ENCODE assay signal across 1 cellular context in genomic region chr2:42944744-42945415, GRCh38.
A peak's percentile ranks its signal among the peaks of the same experiment; 100 is the strongest.
TF ChIP-seq lines count a peak whose summit lies in the region.

No MANE protein-coding gene starts in this region.

TF ChIP-seq in K562, 482 proteins besides CTCF, POLR2A, EP300 and RAD21 (continued from another document):
- TF ChIP-seq ZNF609 (CRISPR knock-in tag; IDR thresholded peaks at IDR 0.05; ENCODE audit: borderline replicate concordance) (no peak), SIX5 (IDR thresholded peaks at IDR 0.05; ENCODE audit: borderline replicate concordance in 1 of 2, insufficient read depth in 1 of 2, low read depth in 1 of 2, low read length in 2 of 2) (peak; percentile 55 to 70; a peak in 3 of 4 replicates), SREBF2 (CRISPR knock-in tag; IDR thresholded peaks at IDR 0.05) (no peak), HCFC1 (IDR thresholded peaks at IDR 0.05; ENCODE audit: low read depth, low read length) (peak; percentile 88), ARID3A (IDR thresholded peaks at IDR 0.05; ENCODE audit: borderline replicate concordance, low read depth, low read length) (no peak), ZNF561 (CRISPR knock-in tag; conservative IDR thresholded peaks at IDR 0.05) (no peak), DDX20 (tag; IDR thresholded peaks at IDR 0.05; ENCODE audit: low read depth) (no peak), TBL1XR1 (IDR thresholded peaks at IDR 0.05; ENCODE audit: low read length in 2 of 2) (0 out of 4 replicates have a peak, but pooled peaks of 1 of the 2 experiments have one; percentile 25), ZNF586 (CRISPR knock-in tag; conservative IDR thresholded peaks at IDR 0.05) (no peak), ZNF707 (CRISPR knock-in tag; conservative IDR thresholded peaks at IDR 0.05) (no peak), ZBTB7A (IDR thresholded peaks at IDR 0.05; ENCODE audit: borderline replicate concordance, control insufficient read depth, low read depth, low read length) (no peak), MCM7 (IDR thresholded peaks at IDR 0.05) (no peak)
- TF ChIP-seq, protein P1, sequence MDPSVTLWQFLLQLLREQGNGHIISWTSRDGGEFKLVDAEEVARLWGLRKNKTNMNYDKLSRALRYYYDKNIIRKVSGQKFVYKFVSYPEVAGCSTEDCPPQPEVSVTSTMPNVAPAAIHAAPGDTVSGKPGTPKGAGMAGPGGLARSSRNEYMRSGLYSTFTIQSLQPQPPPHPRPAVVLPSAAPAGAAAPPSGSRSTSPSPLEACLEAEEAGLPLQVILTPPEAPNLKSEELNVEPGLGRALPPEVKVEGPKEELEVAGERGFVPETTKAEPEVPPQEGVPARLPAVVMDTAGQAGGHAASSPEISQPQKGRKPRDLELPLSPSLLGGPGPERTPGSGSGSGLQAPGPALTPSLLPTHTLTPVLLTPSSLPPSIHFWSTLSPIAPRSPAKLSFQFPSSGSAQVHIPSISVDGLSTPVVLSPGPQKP (CRISPR knock-in tag; IDR thresholded peaks at IDR 0.05) = no peak
- TF ChIP-seq, protein P2, sequence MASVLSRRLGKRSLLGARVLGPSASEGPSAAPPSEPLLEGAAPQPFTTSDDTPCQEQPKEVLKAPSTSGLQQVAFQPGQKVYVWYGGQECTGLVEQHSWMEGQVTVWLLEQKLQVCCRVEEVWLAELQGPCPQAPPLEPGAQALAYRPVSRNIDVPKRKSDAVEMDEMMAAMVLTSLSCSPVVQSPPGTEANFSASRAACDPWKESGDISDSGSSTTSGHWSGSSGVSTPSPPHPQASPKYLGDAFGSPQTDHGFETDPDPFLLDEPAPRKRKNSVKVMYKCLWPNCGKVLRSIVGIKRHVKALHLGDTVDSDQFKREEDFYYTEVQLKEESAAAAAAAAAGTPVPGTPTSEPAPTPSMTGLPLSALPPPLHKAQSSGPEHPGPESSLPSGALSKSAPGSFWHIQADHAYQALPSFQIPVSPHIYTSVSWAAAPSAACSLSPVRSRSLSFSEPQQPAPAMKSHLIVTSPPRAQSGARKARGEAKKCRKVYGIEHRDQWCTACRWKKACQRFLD (CRISPR knock-in tag; IDR thresholded peaks at IDR 0.05) = no peak
- TF ChIP-seq, protein P3, sequence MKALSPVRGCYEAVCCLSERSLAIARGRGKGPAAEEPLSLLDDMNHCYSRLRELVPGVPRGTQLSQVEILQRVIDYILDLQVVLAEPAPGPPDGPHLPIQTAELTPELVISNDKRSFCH (CRISPR knock-in tag; IDR thresholded peaks at IDR 0.05) = no peak
- TF ChIP-seq, protein P3 (tag; IDR thresholded peaks at IDR 0.05) = no peak
- TF ChIP-seq, protein P4, sequence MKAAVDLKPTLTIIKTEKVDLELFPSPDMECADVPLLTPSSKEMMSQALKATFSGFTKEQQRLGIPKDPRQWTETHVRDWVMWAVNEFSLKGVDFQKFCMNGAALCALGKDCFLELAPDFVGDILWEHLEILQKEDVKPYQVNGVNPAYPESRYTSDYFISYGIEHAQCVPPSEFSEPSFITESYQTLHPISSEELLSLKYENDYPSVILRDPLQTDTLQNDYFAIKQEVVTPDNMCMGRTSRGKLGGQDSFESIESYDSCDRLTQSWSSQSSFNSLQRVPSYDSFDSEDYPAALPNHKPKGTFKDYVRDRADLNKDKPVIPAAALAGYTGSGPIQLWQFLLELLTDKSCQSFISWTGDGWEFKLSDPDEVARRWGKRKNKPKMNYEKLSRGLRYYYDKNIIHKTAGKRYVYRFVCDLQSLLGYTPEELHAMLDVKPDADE (conservative IDR thresholded peaks at IDR 0.05; ENCODE audit: control insufficient read depth, low read depth, low read length) = no peak
